In the genomic region with DNA sequence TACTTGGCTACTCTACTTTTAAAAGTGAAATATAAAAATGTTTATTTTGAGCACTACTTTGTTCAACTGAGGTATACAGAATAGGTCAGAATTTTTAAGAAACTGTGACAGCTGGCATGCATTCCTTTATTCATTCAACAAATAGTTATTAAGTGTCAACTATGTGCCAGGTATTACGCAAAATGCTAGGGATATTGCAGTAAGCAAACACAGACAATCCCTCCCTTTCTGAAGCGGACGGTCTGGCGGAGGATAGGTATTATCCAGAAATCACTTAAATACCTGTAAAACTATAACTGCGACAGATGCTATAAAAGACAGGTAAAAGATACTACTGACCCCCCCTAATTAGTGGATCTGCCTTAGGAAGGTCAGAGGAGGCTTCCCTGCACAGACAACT, we compare ENCODE assay signal across 10 cellular contexts. TPM values are rescaled to one million over a fixed set of nuclear protein-coding genes. Genes with fewer than 3 reads are reported as not detected.
DNase-seq lines count a peak whose midpoint lies in the region; ATAC-seq, FAIRE-seq and TF ChIP-seq lines count a peak whose summit lies in the region.
"Had no signal": no experiment of that assay in that cellular context is flagged by ENCODE, and none has a peak within 500 bp of the region (broad histone marks: within the 10 kb centered on the region; RNA-seq: fewer than 3 reads in every experiment).

No MANE protein-coding gene starts in this region.

- no peak for ATAC-seq in GM18907 (IDR thresholded peaks at IDR 0.05; ENCODE audit: unreplicated experiment)

- no peak for FAIRE-seq in kidney (lab: Jason Lieb, UNC)

- peak overlapping the region; percentile 72 for H3K4me3 ChIP-seq in adipocyte (ENCODE audit: low read length)
- peak overlapping the region; percentile 41 to 43 for H3K4me3 ChIP-seq in kidney (ENCODE audit: low read length in 2 of 2)
- H3K4me3 ChIP-seq in subcutaneous abdominal adipose tissue (ENCODE audit: low read depth in 1 of 5, low read length in 5 of 5): peak overlapping the region; percentile 43 to 62 (median 55)

- peaks cover 19% of the 10 kb centered on the region for H3K4me1 ChIP-seq in adipocyte (ENCODE audit: control insufficient read depth, insufficient read depth, low read length)
- H3K4me1 ChIP-seq in kidney (ENCODE audit: control insufficient read depth in 1 of 2, insufficient read depth in 1 of 2, low read depth in 1 of 2, low read length in 2 of 2): peaks cover 0 to 5% of the 10 kb centered on the region in 2 donors
- peaks cover 0 to 36% (median 24%) of the 10 kb centered on the region in 5 donors for H3K4me1 ChIP-seq in subcutaneous abdominal adipose tissue (ENCODE audit: control insufficient read depth in 5 of 5, insufficient read depth in 5 of 5, low read length in 5 of 5)

- H3K9ac ChIP-seq in adipocyte (ENCODE audit: low read length): peak overlapping the region; percentile 67
- H3K9ac ChIP-seq in kidney (ENCODE audit: low read length in 2 of 2): no peak overlapping the region
- H3K9ac ChIP-seq in subcutaneous abdominal adipose tissue (ENCODE audit: low read length in 5 of 5): peak overlapping the region in 4 of 5 donors; percentile 22 to 54 (median 36)

- no peaks in the 10 kb centered on the region for H3K27me3 ChIP-seq in adipocyte (replicated peaks; ENCODE audit: control insufficient read depth, insufficient read depth, low read length)
- H3K27me3 ChIP-seq in subcutaneous abdominal adipose tissue (ENCODE audit: control insufficient read depth in 5 of 5, insufficient read depth in 4 of 5, low read length in 5 of 5): no peaks in the 10 kb centered on the region

- DNase-seq in DMS 273 (lab: John Stamatoyannopoulos, UW; ENCODE audit: unreplicated experiment) (peak; percentile 27), DMS 273 treated with DMSO at 0.1 percent for 48 hours (lab: John Stamatoyannopoulos, UW) (no peak), adipocyte (ENCODE audit: low read depth) (no peak), kidney (no peak), epidermal melanocyte (ENCODE audit: insufficient read length, low spot score) (no peak), NCI-H345 (lab: John Stamatoyannopoulos, UW) (no peak)
- DNase-seq: activated naive CD8-positive, alpha-beta T cell treated with anti-CD3 and anti-CD28 coated beads for 36 hours had no signal

- TF ChIP-seq CTCF in kidney (IDR thresholded peaks at IDR 0.05; ENCODE audit: borderline replicate concordance, extremely low read depth, insufficient read depth): no peak

- H3K9me3 ChIP-seq in adipocyte (ENCODE audit: control insufficient read depth, low read length) (no peaks in the 10 kb centered on the region), kidney (ENCODE audit: control insufficient read depth in 1 of 2, low read length in 2 of 2) (no peaks in the 10 kb centered on the region), subcutaneous abdominal adipose tissue (ENCODE audit: control insufficient read depth in 5 of 5, low read length in 5 of 5) (no peaks in the 10 kb centered on the region)

- H3K36me3 ChIP-seq in adipocyte (ENCODE audit: control insufficient read depth, insufficient read depth, low read length, severe bottlenecking) (no peaks in the 10 kb centered on the region), kidney (ENCODE audit: control insufficient read depth in 1 of 2, insufficient read depth in 2 of 2, low read length in 2 of 2) (no peaks in the 10 kb centered on the region), subcutaneous abdominal adipose tissue (ENCODE audit: control insufficient read depth in 5 of 5, insufficient read depth in 5 of 5, low read length in 5 of 5) (no peaks in the 10 kb centered on the region)

- intact Hi-C loops in kidney (cut with DNase I): no loop called here

- H3K27ac ChIP-seq in kidney (ENCODE audit: low read depth in 2 of 2, low read length in 2 of 2) (no peak overlapping the region), subcutaneous abdominal adipose tissue (ENCODE audit: low read depth, low read length) (no peak overlapping the region)
- H3K27ac ChIP-seq: 22Rv1 had no signal

RNA-seq across cellular contexts. Expression of gene METTL16, which starts 26.1 kb away (rescaled TPM):
- total RNA-seq in kidney: 37.2 TPM
- 18.0 TPM for polyA plus RNA-seq in kidney (ENCODE audit: insufficient read depth, low read depth, low replicate concordance)

Comparison
In these comparisons a context has a peak if more than half of its experiments do, and no peak if none do; other contexts are left out.
1. H3K9ac ChIP-seq: peak in adipocyte (single experiment) and subcutaneous abdominal adipose tissue (4 of 5); none in kidney (0 of 2).
2. Peak in every context shown above with its lines, with median percentiles within 50 percentile points of each other: H3K4me3 ChIP-seq.